ENCODE assay signal across 9 cellular contexts in genomic region chr6:41428995-41429417, GRCh38.
A peak's percentile ranks its signal among the peaks of the same experiment; 100 is the strongest.
DNase-seq lines count a peak whose midpoint lies in the region; ATAC-seq, FAIRE-seq and TF ChIP-seq lines count a peak whose summit lies in the region.
"Had no signal": no experiment of that assay in that cellular context is flagged by ENCODE, and none has a peak within 500 bp of the region (broad histone marks: within the 10 kb centered on the region; RNA-seq: fewer than 3 reads in every experiment).

No MANE protein-coding gene starts in this region.

- no peak overlapping the region for H3K4me3 ChIP-seq in colonic mucosa
- peak overlapping the region in 2 of 4 donors; percentile 63 to 73 for H3K4me3 ChIP-seq in pancreas

- no peak for ATAC-seq in pancreas
- ATAC-seq in GM21360 (IDR thresholded peaks at IDR 0.05; ENCODE audit: unreplicated experiment) = no peak

- peak overlapping the region in 1 of 2 donors; percentile 57 for H3K9ac ChIP-seq in colonic mucosa (ENCODE audit: low read depth in 2 of 2, low read length in 2 of 2)

- H3K27ac ChIP-seq in colonic mucosa (no peak overlapping the region), pancreas (peak overlapping the region in 3 of 4 donors; percentile 87 to 95 (median 91))

- H3K4me1 ChIP-seq in colonic mucosa (peaks cover 8% of the 10 kb centered on the region), pancreas (peaks cover 0 to 9% (median 9%) of the 10 kb centered on the region in 3 donors)

- H3K36me3 ChIP-seq in colonic mucosa (no peaks in the 10 kb centered on the region), pancreas (no peaks in the 10 kb centered on the region)
- H3K36me3 ChIP-seq: upper lobe of left lung had no signal

- WGBS in pancreas, 2 donors = 41 to 47% methylated on average over 5 of the region's 5 CpGs

- H3K27me3 ChIP-seq in colonic mucosa = peaks cover 14% of the 10 kb centered on the region
- no peaks in the 10 kb centered on the region for H3K27me3 ChIP-seq in pancreas

- H3K9me3 ChIP-seq in colonic mucosa (no peaks in the 10 kb centered on the region), pancreas (no peaks in the 10 kb centered on the region)
- H3K9me3 ChIP-seq: upper lobe of left lung had no signal

- DNase-seq in ELR (ENCODE audit: low read depth) = peak; percentile 60
- DNase-seq in NOMO-1 treated with DMSO at 0.1 percent for 48 hours (lab: John Stamatoyannopoulos, UW; ENCODE audit: unreplicated experiment) = peak; percentile 33
- DNase-seq in colonic mucosa = peak; percentile 38
- peak in 1 of 6 donors; percentile 34 for DNase-seq in pancreas
- DNase-seq in KG1 (lab: John Stamatoyannopoulos, UW) = no peak
- no peak for DNase-seq in NCI-H345 (lab: John Stamatoyannopoulos, UW)
- no peak for DNase-seq in DMS 273 treated with DMSO at 0.1 percent for 48 hours (lab: John Stamatoyannopoulos, UW)
- DNase-seq: upper lobe of left lung had no signal

- no peak for FAIRE-seq in pancreas (lab: Jason Lieb, UNC)

- TF ChIP-seq CTCF in colonic mucosa (IDR thresholded peaks at IDR 0.05) (no peak), pancreas (IDR thresholded peaks at IDR 0.05) (no peak)

- intact Hi-C loops in colonic mucosa (cut with DNase I) (no loop called here), pancreas (cut with DNase I) (no loop called here)

Comparison
In these comparisons a context has a peak if more than half of its experiments do, and no peak if none do; other contexts are left out.
1. DNase-seq: peak in ELR (single experiment), NOMO-1 treated with DMSO at 0.1 percent for 48 hours (single experiment) and colonic mucosa (single experiment); none in KG1 (single experiment), NCI-H345 (single experiment) and DMS 273 treated with DMSO at 0.1 percent for 48 hours (single experiment).